In the genomic region with DNA sequence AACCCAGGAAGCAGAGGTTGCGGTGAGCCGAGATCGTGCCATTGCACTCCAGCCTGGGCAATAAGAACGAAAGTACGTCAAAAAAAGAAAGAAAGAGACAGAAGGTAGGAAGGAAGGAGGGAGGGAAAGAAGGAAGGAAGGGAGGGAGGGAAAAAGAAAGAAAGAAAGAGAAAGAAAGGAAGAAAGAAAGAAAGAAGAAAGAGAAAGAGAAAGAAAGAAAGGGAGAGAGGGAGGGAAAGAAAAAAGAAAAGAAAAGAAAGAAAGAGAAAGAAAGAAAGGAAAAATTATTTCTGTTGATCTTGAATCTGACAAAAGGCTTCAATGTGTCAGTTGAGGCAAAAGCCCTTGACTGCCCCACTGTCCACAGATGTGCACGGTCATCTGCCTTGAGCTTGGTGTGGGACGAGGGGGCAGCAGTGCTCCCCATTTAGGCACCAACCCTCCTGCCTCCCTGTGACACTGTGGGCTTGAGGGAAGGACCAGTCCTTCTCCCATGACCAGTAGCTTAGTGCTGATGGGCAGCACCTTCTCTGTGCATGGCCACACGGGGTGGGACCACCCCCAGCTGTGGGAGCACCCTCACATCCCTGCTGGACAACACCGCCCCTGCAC, we compare ENCODE assay signal across 29 cellular contexts. TPM values are rescaled to one million over a fixed set of nuclear protein-coding genes. Genes with fewer than 3 reads are reported as not detected.
"Had no signal": no experiment of that assay in that cellular context is flagged by ENCODE, and none has a peak within 500 bp of the region (broad histone marks: within the 10 kb centered on the region; RNA-seq: fewer than 3 reads in every experiment).

No MANE protein-coding gene starts in this region.

- H3K4me3 Mint-ChIP-seq: activated naive CD4-positive, alpha-beta T cell treated with anti-CD3 and anti-CD28 coated beads, Interleukin-2, amount 50 U/mL, for 24 hours; brain; central memory CD8-positive, alpha-beta T cell; T-cell had no signal

- H3K27ac Mint-ChIP-seq: activated naive CD4-positive, alpha-beta T cell treated with anti-CD3 and anti-CD28 coated beads, Interleukin-2, amount 50 U/mL, for 24 hours; brain; T-cell had no signal

- H3K9me3 Mint-ChIP-seq: activated naive CD4-positive, alpha-beta T cell treated with anti-CD3 and anti-CD28 coated beads, Interleukin-2, amount 50 U/mL, for 24 hours; brain; central memory CD8-positive, alpha-beta T cell; T-cell had no signal

- DNase-seq: activated CD4-positive, CD25-positive, alpha-beta regulatory T cell; activated effector memory CD4-positive, alpha-beta T cell treated with Interleukin-2 at 50 U/mL for 16 hours; activated naive CD4-positive, alpha-beta T cell; activated T-cell treated with anti-CD3 and anti-CD28 coated beads for 4 hours; activated T-cell treated with anti-CD3 and anti-CD28 coated beads, Interleukin-2, amount 50 U/mL, for 48 hours; amygdala; Kasumi-1; KBM-7; NCI-H1092; NCI-H1417; NCI-H1694; NCI-H2029; NCI-H2107; NCI-H2171 treated with DMSO at 0.1 percent for 48 hours; NCI-H345; NCI-H510A; NCI-H526 treated with DMSO at 0.1 percent for 48 hours; NCI-H82; NK-92 treated with Interleukin-12 subunit alpha and Interleukin-12 subunit beta, amount 100 ng/mL, for 24 hours; OCI-M1; RPMI8226; T-cell; T-helper 2 cell; T1000 had no signal

- ATAC-seq: Right ventricle myocardium inferior, T-cell had no signal

- H3K27me3 Mint-ChIP-seq: activated naive CD4-positive, alpha-beta T cell treated with anti-CD3 and anti-CD28 coated beads, Interleukin-2, amount 50 U/mL, for 24 hours had no signal

- H3K36me3 Mint-ChIP-seq: activated naive CD4-positive, alpha-beta T cell treated with anti-CD3 and anti-CD28 coated beads, Interleukin-2, amount 50 U/mL, for 24 hours; brain; T-cell had no signal

RNA-seq across cellular contexts. Expression of gene TMPRSS6, which starts 33.6 kb away (rescaled TPM):
- total RNA-seq: astrocyte, Right ventricle myocardium inferior had no signal
